In the genomic region with DNA sequence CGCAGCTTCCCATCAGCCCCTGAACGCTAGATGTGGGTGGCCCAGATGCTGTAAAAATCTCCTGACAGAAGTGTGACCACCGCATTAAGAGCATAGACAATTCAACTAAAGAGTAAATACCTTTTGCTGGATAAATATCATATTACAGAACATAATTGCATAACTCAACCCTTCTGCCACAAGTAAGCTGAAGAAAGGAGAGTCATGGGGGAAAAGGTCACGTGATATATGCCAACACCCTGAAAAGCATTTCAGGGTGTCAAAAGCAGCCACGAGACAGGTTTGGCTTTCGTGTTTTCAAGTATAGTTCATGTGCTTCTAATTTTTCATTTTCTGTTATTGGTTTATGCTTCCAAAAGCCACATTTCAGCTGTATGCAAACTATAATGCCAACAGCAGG, we compare ENCODE assay signal across 20 cellular contexts.
DNase-seq lines count a peak whose midpoint lies in the region; ATAC-seq and TF ChIP-seq lines count a peak whose summit lies in the region.
"Had no signal": no experiment of that assay in that cellular context is flagged by ENCODE, and none has a peak within 500 bp of the region (broad histone marks: within the 10 kb centered on the region; RNA-seq: fewer than 3 reads in every experiment).

No MANE protein-coding gene starts in this region.

- H3K4me1 Mint-ChIP-seq in MCF 10A (ENCODE audit: insufficient read depth, unreplicated experiment): peaks cover 19% of the 10 kb centered on the region
- H3K4me1 Mint-ChIP-seq in activated CD4-positive, alpha-beta memory T cell treated with anti-CD3 and anti-CD28 coated beads, Interleukin-2, amount 10 ng/mL, durations not matched to agents 7 days and 5 days: no peaks in the 10 kb centered on the region
- H3K4me1 Mint-ChIP-seq: activated CD8-positive, alpha-beta memory T cell treated with anti-CD3 and anti-CD28 coated beads, Interleukin-2, amount 10 ng/mL, durations not matched to agents 7 days and 5 days; CD8-positive, alpha-beta memory T cell had no signal

- H3K9me3 Mint-ChIP-seq in MCF 10A (ENCODE audit: unreplicated experiment): no peaks in the 10 kb centered on the region
- H3K9me3 Mint-ChIP-seq in activated CD4-positive, alpha-beta memory T cell treated with anti-CD3 and anti-CD28 coated beads, Interleukin-2, amount 10 ng/mL, durations not matched to agents 7 days and 5 days: no peaks in the 10 kb centered on the region
- H3K9me3 Mint-ChIP-seq: CD8-positive, alpha-beta memory T cell had no signal

- no peaks in the 10 kb centered on the region for H3K27me3 Mint-ChIP-seq in MCF 10A (ENCODE audit: insufficient read depth, unreplicated experiment)
- peaks cover 8% of the 10 kb centered on the region for H3K27me3 Mint-ChIP-seq in activated CD4-positive, alpha-beta memory T cell treated with anti-CD3 and anti-CD28 coated beads, Interleukin-2, amount 10 ng/mL, durations not matched to agents 7 days and 5 days

- CTCF ChIA-PET in MCF 10A (lab: Yijun Ruan, JAX): interaction anchor here (0.8 kb wide), 1 partner anchor 81 kb away, joined by 3 read pairs; no protein-coding TSS in a partner anchor
- CTCF ChIA-PET in activated CD4-positive, alpha-beta memory T cell treated with anti-CD3 and anti-CD28 coated beads, Interleukin-2, amount 10 ng/mL, durations not matched to agents 7 days and 5 days (lab: Charles Lee): no interaction called here

- TF ChIP-seq POLR2A in breast epithelium (IDR thresholded peaks at IDR 0.05): no peak

- POLR2A ChIA-PET in MCF 10A (lab: Yijun Ruan, JAX): interaction anchor here (0.6 to 1.6 kb wide), 3 partner anchors 10 to 62 kb away, joined by 3 to 4 read pairs (median 3); no protein-coding TSS in a partner anchor
- POLR2A ChIA-PET in activated CD4-positive, alpha-beta memory T cell treated with anti-CD3 and anti-CD28 coated beads, Interleukin-2, amount 10 ng/mL, durations not matched to agents 7 days and 5 days (lab: Charles Lee): no interaction called here

- peak overlapping the region; percentile 32 for H3K27ac Mint-ChIP-seq in MCF 10A (ENCODE audit: low read depth, unreplicated experiment)
- H3K27ac Mint-ChIP-seq in activated CD4-positive, alpha-beta memory T cell treated with anti-CD3 and anti-CD28 coated beads, Interleukin-2, amount 10 ng/mL, durations not matched to agents 7 days and 5 days: no peak overlapping the region
- H3K27ac Mint-ChIP-seq: activated CD8-positive, alpha-beta memory T cell treated with anti-CD3 and anti-CD28 coated beads, Interleukin-2, amount 10 ng/mL, durations not matched to agents 7 days and 5 days; CD8-positive, alpha-beta memory T cell had no signal

- H3K27me3 ChIP-seq in breast epithelium: no peaks in the 10 kb centered on the region
- no peaks in the 10 kb centered on the region for H3K27me3 ChIP-seq in subcutaneous abdominal adipose tissue (ENCODE audit: control insufficient read depth in 5 of 5, insufficient read depth in 4 of 5, low read length in 5 of 5)
- H3K27me3 ChIP-seq: right atrium auricular region, uterus had no signal

- H3K4me3 Mint-ChIP-seq in MCF 10A (ENCODE audit: unreplicated experiment): no peak overlapping the region
- no peak overlapping the region for H3K4me3 Mint-ChIP-seq in activated CD4-positive, alpha-beta memory T cell treated with anti-CD3 and anti-CD28 coated beads, Interleukin-2, amount 10 ng/mL, durations not matched to agents 7 days and 5 days
- H3K4me3 Mint-ChIP-seq: activated CD8-positive, alpha-beta memory T cell treated with anti-CD3 and anti-CD28 coated beads, Interleukin-2, amount 10 ng/mL, durations not matched to agents 7 days and 5 days; CD8-positive, alpha-beta memory T cell had no signal

- H3K4me1 ChIP-seq in breast epithelium (no peaks in the 10 kb centered on the region), subcutaneous abdominal adipose tissue (ENCODE audit: control insufficient read depth in 5 of 5, insufficient read depth in 5 of 5, low read length in 5 of 5) (peaks cover 2 to 39% (median 34%) of the 10 kb centered on the region in 5 donors)

- BruUV-seq in MCF 10A (replicated peaks; lab: Mats Ljungman, UMichigan): no TSS peak

- no peak for TF ChIP-seq CTCF in MCF 10A (IDR thresholded peaks at IDR 0.05; ENCODE audit: unreplicated experiment)
- TF ChIP-seq CTCF in breast epithelium (IDR thresholded peaks at IDR 0.05): no peak
- TF ChIP-seq CTCF in fibroblast of mammary gland (conservative IDR thresholded peaks at IDR 0.05; ENCODE audit: control insufficient read depth, insufficient read depth, low read depth, low read length): no peak

- no peaks in the 10 kb centered on the region for H3K36me3 Mint-ChIP-seq in MCF 10A (ENCODE audit: insufficient read depth, unreplicated experiment)
- no peaks in the 10 kb centered on the region for H3K36me3 Mint-ChIP-seq in activated CD4-positive, alpha-beta memory T cell treated with anti-CD3 and anti-CD28 coated beads, Interleukin-2, amount 10 ng/mL, durations not matched to agents 7 days and 5 days (ENCODE audit: low read depth)
- H3K36me3 Mint-ChIP-seq: activated CD8-positive, alpha-beta memory T cell treated with anti-CD3 and anti-CD28 coated beads, Interleukin-2, amount 10 ng/mL, durations not matched to agents 7 days and 5 days; CD8-positive, alpha-beta memory T cell had no signal

- peak; percentile 55 for DNase-seq in MCF 10A (ENCODE audit: unreplicated experiment)
- DNase-seq in breast epithelium (ENCODE audit: low spot score in 2 of 2): no peak
- peak; percentile 14 for DNase-seq in RPMI7951 (ENCODE audit: low read depth)
- DNase-seq in fibroblast of mammary gland (ENCODE audit: low read depth): peak; percentile 63
- no peak for DNase-seq in activated T-cell treated with anti-CD3 and anti-CD28 coated beads for 4 hours
- no peak for DNase-seq in activated CD4-positive, alpha-beta memory T cell treated with anti-CD3 and anti-CD28 coated beads, Interleukin-2, amount 10 ng/mL, durations not matched to agents 7 days and 5 days
- DNase-seq: activated CD4-positive, CD25-positive, alpha-beta regulatory T cell treated with anti-CD3 and anti-CD28 coated beads, Interleukin-2, amount 50 U/mL, for 72 hours; activated CD8-positive, alpha-beta memory T cell treated with anti-CD3 and anti-CD28 coated beads, Interleukin-2, amount 10 ng/mL, durations not matched to agents 7 days and 5 days; activated gamma-delta T cell; aorta; CD8-positive, alpha-beta memory T cell; head of caudate nucleus; islet precursor cell; NCI-H1694; NCI-H774; stimulated activated CD4-positive, alpha-beta T cell treated with anti-CD3 and anti-CD28 coated beads, Interleukin-2, amount 100 ng/mL, for 24 hours; uterus had no signal

- H3K9me3 ChIP-seq in breast epithelium (no peaks in the 10 kb centered on the region), subcutaneous abdominal adipose tissue (ENCODE audit: control insufficient read depth in 5 of 5, low read length in 5 of 5) (no peaks in the 10 kb centered on the region)
- H3K9me3 ChIP-seq: right atrium auricular region, uterus had no signal

- ATAC-seq in GM19467 (IDR thresholded peaks at IDR 0.05; ENCODE audit: unreplicated experiment): no peak
- ATAC-seq: activated CD8-positive, alpha-beta memory T cell treated with anti-CD3 and anti-CD28 coated beads, Interleukin-2, amount 10 ng/mL, durations not matched to agents 7 days and 5 days had no signal

- H3K4me3 ChIP-seq in breast epithelium (no peak overlapping the region), fibroblast of mammary gland (ENCODE audit: control insufficient read depth, low read depth, low read length) (no peak overlapping the region), subcutaneous abdominal adipose tissue (ENCODE audit: low read depth in 1 of 5, low read length in 5 of 5) (no peak overlapping the region)
- H3K4me3 ChIP-seq: right atrium auricular region, uterus had no signal

- intact Hi-C loops in MCF 10A (cut with micrococcal nuclease) (no loop called here), breast epithelium (cut with DNase I; ENCODE audit: low total_unique reads) (no loop called here)

- H3K27ac ChIP-seq in breast epithelium (no peak overlapping the region), subcutaneous abdominal adipose tissue (ENCODE audit: low read depth, low read length) (peak overlapping the region; percentile 8)
- H3K27ac ChIP-seq: right atrium auricular region, uterus had no signal

- H3K36me3 ChIP-seq in breast epithelium (no peaks in the 10 kb centered on the region), subcutaneous abdominal adipose tissue (ENCODE audit: control insufficient read depth in 5 of 5, insufficient read depth in 5 of 5, low read length in 5 of 5) (no peaks in the 10 kb centered on the region)
- H3K36me3 ChIP-seq: right atrium auricular region, uterus had no signal

- no peak overlapping the region for H3K9ac ChIP-seq in subcutaneous abdominal adipose tissue (ENCODE audit: low read length in 5 of 5)

Comparison
In these comparisons a context has a peak if more than half of its experiments do, and no peak if none do; other contexts are left out.
1. DNase-seq: peak in MCF 10A (single experiment), RPMI7951 (single experiment) and fibroblast of mammary gland (single experiment); none in breast epithelium (0 of 2), activated T-cell treated with anti-CD3 and anti-CD28 coated beads for 4 hours (single experiment) and activated CD4-positive, alpha-beta memory T cell treated with anti-CD3 and anti-CD28 coated beads, Interleukin-2, amount 10 ng/mL, durations not matched to agents 7 days and 5 days (single experiment).